ENCODE assay signal across 26 cellular contexts in the genomic region with DNA sequence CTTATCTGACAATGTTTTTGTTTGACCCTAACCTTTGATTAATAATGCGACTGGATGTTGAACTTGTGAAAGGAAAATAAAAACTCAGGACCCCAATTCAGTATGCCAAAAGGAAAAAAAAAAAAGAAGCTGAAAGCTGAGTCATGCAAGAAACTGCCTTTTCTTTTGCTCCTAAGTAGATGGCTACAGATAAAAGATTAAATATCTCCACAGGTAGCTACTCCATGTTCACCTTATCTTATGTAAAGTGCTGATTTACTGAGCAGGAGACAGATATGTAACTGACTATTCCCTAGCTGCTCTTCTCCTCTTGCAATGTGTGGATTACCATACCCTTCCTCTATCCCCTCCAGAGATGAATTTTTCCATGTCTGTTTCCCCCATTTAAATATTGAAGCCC. TPM values are rescaled to one million over a fixed set of nuclear protein-coding genes. Genes with fewer than 3 reads are reported as not detected.
DNase-seq lines count a peak whose midpoint lies in the region; ATAC-seq, FAIRE-seq and TF ChIP-seq lines count a peak whose summit lies in the region.
"Had no signal": no experiment of that assay in that cellular context is flagged by ENCODE, and none has a peak within 500 bp of the region (broad histone marks: within the 10 kb centered on the region; RNA-seq: fewer than 3 reads in every experiment).

No MANE protein-coding gene starts in this region.

- H3K27ac ChIP-seq in OCI-LY1 (ENCODE audit: low read depth, low read length, poor library complexity, severe bottlenecking) = peak overlapping the region; percentile 65
- H3K27ac ChIP-seq in upper lobe of left lung = no peak overlapping the region
- H3K27ac ChIP-seq: A549, GM23248 had no signal

- H3K4me1 ChIP-seq in OCI-LY1 (ENCODE audit: insufficient read depth, low read length, severe bottlenecking) = peaks cover 56% of the 10 kb centered on the region
- H3K4me1 ChIP-seq in upper lobe of left lung = no peaks in the 10 kb centered on the region
- H3K4me1 ChIP-seq: A549 had no signal

- H3K4me3 ChIP-seq in OCI-LY1 (ENCODE audit: low read depth, low read length, poor library complexity, severe bottlenecking) (no peak overlapping the region), upper lobe of left lung (no peak overlapping the region)
- H3K4me3 ChIP-seq: A549, GM23248 had no signal

- H3K9me3 Mint-ChIP-seq in activated B cell treated with CpG ODN at 0.5 μM for 24 hours = no peaks in the 10 kb centered on the region
- H3K9me3 Mint-ChIP-seq in nephron = no peaks in the 10 kb centered on the region
- H3K9me3 Mint-ChIP-seq in activated CD4-positive, alpha-beta T cell treated with anti-CD3 and anti-CD28 coated beads for 36 hours (ENCODE audit: low read depth) = no peaks in the 10 kb centered on the region

- H3K27ac Mint-ChIP-seq in activated B cell treated with CpG ODN at 0.5 μM for 24 hours (peak overlapping the region; percentile 27), nephron (peak overlapping the region; percentile 27 to 88 (median 36))
- no peak overlapping the region for H3K27ac Mint-ChIP-seq in activated CD4-positive, alpha-beta T cell treated with anti-CD3 and anti-CD28 coated beads for 36 hours
- H3K27ac Mint-ChIP-seq: CD4-positive, alpha-beta memory T cell had no signal

- no peaks in the 10 kb centered on the region for H4K20me1 ChIP-seq in OCI-LY1 (ENCODE audit: insufficient read depth, low read length)

- intact Hi-C loops in activated B cell treated with CpG ODN at 0.5 μM for 24 hours (cut with micrococcal nuclease) = no loop called here
- intact Hi-C loops in activated CD4-positive, alpha-beta T cell treated with anti-CD3 and anti-CD28 coated beads for 36 hours (cut with DNase I, micrococcal nuclease) = no loop called here

- WGBS in upper lobe of left lung, 2 donors = 48 to 67% methylated on average over 1 of the region's 1 CpG

- no peaks in the 10 kb centered on the region for H3K79me2 ChIP-seq in OCI-LY1 (ENCODE audit: insufficient read depth, low read length)

- H3K4me3 Mint-ChIP-seq in activated B cell treated with CpG ODN at 0.5 μM for 24 hours (no peak overlapping the region), nephron (no peak overlapping the region)
- no peak overlapping the region for H3K4me3 Mint-ChIP-seq in activated CD4-positive, alpha-beta T cell treated with anti-CD3 and anti-CD28 coated beads for 36 hours
- H3K4me3 Mint-ChIP-seq: CD4-positive, alpha-beta memory T cell; H9 had no signal

- H3F3A ChIP-seq in OCI-LY1 (ENCODE audit: insufficient read depth, low read length) = no peaks in the 10 kb centered on the region

- H3K36me3 Mint-ChIP-seq in activated B cell treated with CpG ODN at 0.5 μM for 24 hours (ENCODE audit: low read depth) (peaks cover 3% of the 10 kb centered on the region), nephron (ENCODE audit: low read depth) (no peaks in the 10 kb centered on the region)
- H3K36me3 Mint-ChIP-seq in activated CD4-positive, alpha-beta T cell treated with anti-CD3 and anti-CD28 coated beads for 36 hours (ENCODE audit: low read depth) = no peaks in the 10 kb centered on the region
- H3K36me3 Mint-ChIP-seq: CD4-positive, alpha-beta memory T cell had no signal

- POLR2A ChIA-PET in activated B cell treated with CpG ODN at 0.5 μM for 24 hours (lab: Charles Lee) = interaction anchor here (0.6 kb wide), 2 partner anchors 48 to 56 kb away, joined by 5 to 8 read pairs; no protein-coding TSS in a partner anchor
- POLR2A ChIA-PET in activated CD4-positive, alpha-beta T cell treated with anti-CD3 and anti-CD28 coated beads for 36 hours (lab: Charles Lee) = no interaction called here

- CTCF ChIA-PET in activated B cell treated with CpG ODN at 0.5 μM for 24 hours (lab: Charles Lee) = no interaction called here
- CTCF ChIA-PET in activated CD4-positive, alpha-beta T cell treated with anti-CD3 and anti-CD28 coated beads for 36 hours (lab: Charles Lee) = interaction anchor here (2.1 kb wide), 1 partner anchor 96 kb away, joined by 4 read pairs; no protein-coding TSS in a partner anchor

- no peak overlapping the region for H3K9ac ChIP-seq in OCI-LY1 (ENCODE audit: low read length)
- H3K9ac ChIP-seq: GM23248 had no signal

- no peak for TF ChIP-seq EP300 in upper lobe of left lung (IDR thresholded peaks at IDR 0.05)

- DNase-seq in GM12891 (ENCODE audit: insufficient read length, low spot score) = no peak
- DNase-seq in activated B cell treated with CpG ODN at 0.5 μM for 24 hours = no peak
- no peak for DNase-seq in RCC 7860 (ENCODE audit: low spot score)
- DNase-seq in stimulated activated naive CD4-positive, alpha-beta T cell (lab: John Stamatoyannopoulos, UW) = no peak
- DNase-seq in upper lobe of left lung = no peak
- DNase-seq in activated CD4-positive, alpha-beta T cell treated with anti-CD3 and anti-CD28 coated beads for 36 hours = no peak
- DNase-seq: 8988T; ACHN; AML-193; C1 segment of cervical spinal cord; Calu3; CD4-positive, alpha-beta memory T cell; COR-L47; DMS53; DMS79 treated with DMSO at 0.1 percent for 48 hours; GF-D8; GM23248; H9 had no signal

- H3K27me3 ChIP-seq in OCI-LY1 (ENCODE audit: insufficient read depth, low read length) = no peaks in the 10 kb centered on the region
- H3K27me3 ChIP-seq in upper lobe of left lung = no peaks in the 10 kb centered on the region

- H3K4me2 ChIP-seq in OCI-LY1 (ENCODE audit: low read length) = no peak overlapping the region
- H3K4me2 ChIP-seq: A549 had no signal

- H3K4me1 Mint-ChIP-seq in activated B cell treated with CpG ODN at 0.5 μM for 24 hours (peaks cover 84% of the 10 kb centered on the region), nephron (peaks cover 22% of the 10 kb centered on the region)
- peaks cover 4% of the 10 kb centered on the region for H3K4me1 Mint-ChIP-seq in activated CD4-positive, alpha-beta T cell treated with anti-CD3 and anti-CD28 coated beads for 36 hours

- TF ChIP-seq POLR2A in GM12891 (IDR thresholded peaks at IDR 0.05; ENCODE audit: low read depth, low read length) (no peak), upper lobe of left lung (IDR thresholded peaks at IDR 0.05) (no peak)

- no peaks in the 10 kb centered on the region for H3K9me2 ChIP-seq in OCI-LY1 (ENCODE audit: low read depth, low read length)

- FAIRE-seq in GM12891 (lab: Jason Lieb, UNC) (peak; percentile 26), RCC 7860 (lab: Jason Lieb, UNC) (no peak)
- FAIRE-seq: A549, GM12892 had no signal

- H2AFZ ChIP-seq in OCI-LY1 (ENCODE audit: low read length) = no peak overlapping the region
- H2AFZ ChIP-seq: GM23248 had no signal

- ATAC-seq in activated B cell treated with CpG ODN at 0.5 μM for 24 hours (ENCODE audit: low read depth) (no peak), upper lobe of left lung (ENCODE audit: low FRiP score in 2 of 2) (no peak)
- ATAC-seq in activated CD4-positive, alpha-beta T cell treated with anti-CD3 and anti-CD28 coated beads for 36 hours = no peak
- ATAC-seq: A549, HCT116 had no signal

- TF ChIP-seq CTCF in OCI-LY1 (IDR thresholded peaks at IDR 0.05; ENCODE audit: low read length) (no peak), activated B cell treated with CpG ODN at 0.5 μM for 24 hours (IDR thresholded peaks at IDR 0.05) (no peak), nephron (IDR thresholded peaks at IDR 0.05; ENCODE audit: unreplicated experiment in 3 of 3) (no peak), upper lobe of left lung (IDR thresholded peaks at IDR 0.05) (no peak)

- peaks cover 7% of the 10 kb centered on the region for H3K27me3 Mint-ChIP-seq in activated B cell treated with CpG ODN at 0.5 μM for 24 hours
- H3K27me3 Mint-ChIP-seq in nephron (ENCODE audit: low read depth) = peaks cover 28% of the 10 kb centered on the region
- H3K27me3 Mint-ChIP-seq in activated CD4-positive, alpha-beta T cell treated with anti-CD3 and anti-CD28 coated beads for 36 hours = peaks cover 8% of the 10 kb centered on the region

- no peaks in the 10 kb centered on the region for H3K9me3 ChIP-seq in OCI-LY1 (ENCODE audit: low read length)
- H3K9me3 ChIP-seq in upper lobe of left lung = no peaks in the 10 kb centered on the region
- H3K9me3 ChIP-seq: A549 had no signal

- H3K36me3 ChIP-seq in OCI-LY1 (ENCODE audit: insufficient read depth, low read length) (0 out of 2 replicates have a peak, but pooled peaks cover 10% of the 10 kb centered on the region), upper lobe of left lung (no peaks in the 10 kb centered on the region)

TF ChIP-seq in GM12891, 5 proteins besides CTCF, POLR2A, EP300 and RAD21:
- TF ChIP-seq PAX5 (IDR thresholded peaks at IDR 0.05; ENCODE audit: insufficient read depth, low read length, severe bottlenecking) (no peak), TAF1 (IDR thresholded peaks at IDR 0.05; ENCODE audit: low read depth, low read length) (no peak), POLR2AphosphoS5 (IDR thresholded peaks at IDR 0.05; ENCODE audit: low read depth, low read length) (no peak), SPI1 (IDR thresholded peaks at IDR 0.05; ENCODE audit: low read depth, low read length) (no peak), POU2F2 (IDR thresholded peaks at IDR 0.05; ENCODE audit: low read depth, low read length) (no peak)

RNA-seq across cellular contexts. Expression of gene TCL1B, which starts 30.8 kb away (rescaled TPM):
- polyA plus RNA-seq in GM12891 (2012; ENCODE audit: low read depth, missing spikeins) = not detected
- total RNA-seq in activated B cell treated with CpG ODN at 0.5 μM for 24 hours (1.1 and 1.2 TPM in 2 replicates), upper lobe of left lung (not detected)
- not detected for total RNA-seq in activated CD4-positive, alpha-beta T cell treated with anti-CD3 and anti-CD28 coated beads for 36 hours
- total RNA-seq: Calu3; CD4-positive, alpha-beta memory T cell; G401; GM23248; H4 had no signal
- polyA plus RNA-seq: A549; BJ; CD4-positive, alpha-beta memory T cell; GM23248 had no signal

RNA-seq across cellular contexts. Expression of gene TCL1A, which starts 58.5 kb away (rescaled TPM):
- 49.0 TPM for polyA plus RNA-seq in GM12891 (2012; ENCODE audit: low read depth, missing spikeins)
- 228 and 234 TPM in 2 replicates for total RNA-seq in activated B cell treated with CpG ODN at 0.5 μM for 24 hours
- total RNA-seq in upper lobe of left lung = under 1 TPM in 4 of 6 donors, not detected in 2; 0.20 to 0.69 (median 0.32) TPM
- total RNA-seq in activated CD4-positive, alpha-beta T cell treated with anti-CD3 and anti-CD28 coated beads for 36 hours = not detected
- total RNA-seq: Calu3; CD4-positive, alpha-beta memory T cell; G401; GM23248; H4; H9 had no signal
- polyA plus RNA-seq: A549, BJ, GM23248 had no signal

Comparison
In these comparisons a context has a peak if more than half of its experiments do, and no peak if none do; other contexts are left out.
1. RNA of gene TCL1A, which starts 58.5 kb away (total RNA-seq): 228 to 234 TPM in activated B cell treated with CpG ODN at 0.5 μM for 24 hours; 0.20 to 0.69 TPM in upper lobe of left lung and not detected in activated CD4-positive, alpha-beta T cell treated with anti-CD3 and anti-CD28 coated beads for 36 hours; every median in the first group is over 100 times any median in the second.